Comparison of ENCODE assay signal across 8 cellular contexts in the genomic region with DNA sequence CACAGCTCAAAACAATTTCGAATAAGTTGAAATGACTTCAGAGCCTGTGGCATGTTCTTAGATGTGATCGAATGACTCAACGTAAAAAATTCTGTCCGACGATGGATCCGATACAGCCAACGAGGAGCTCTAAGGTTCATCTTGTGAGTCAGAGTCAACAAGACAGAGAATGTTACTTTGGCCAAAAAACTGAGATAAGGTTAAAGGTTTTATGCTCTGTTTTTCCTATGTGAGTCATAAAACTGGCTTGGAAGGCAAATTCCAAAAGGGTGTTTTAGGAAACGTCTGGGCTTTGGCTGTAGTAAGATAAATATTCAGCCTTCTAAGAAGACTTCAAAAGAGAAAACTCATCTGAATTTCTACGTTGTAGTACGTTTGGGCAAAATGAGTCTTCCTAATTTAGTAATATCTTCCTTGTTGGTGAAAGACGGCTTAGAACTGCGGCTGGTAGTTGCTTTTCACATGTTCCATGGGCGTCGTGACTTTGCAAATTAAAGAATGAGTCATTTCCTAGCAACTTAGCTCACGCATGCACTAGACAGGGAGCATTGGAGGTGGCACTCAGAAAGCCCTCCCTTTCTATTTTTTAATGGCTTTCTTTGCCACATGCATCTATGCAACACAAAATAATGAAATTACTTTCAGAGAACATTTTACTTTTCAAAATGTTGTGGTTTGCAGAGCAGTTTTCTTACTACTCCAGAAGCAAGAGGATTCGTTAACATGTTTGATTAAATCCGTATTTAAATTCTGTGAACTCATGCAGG. TPM values are rescaled to one million over a fixed set of nuclear protein-coding genes. Genes with fewer than 3 reads are reported as not detected.
DNase-seq lines count a peak whose midpoint lies in the region; ATAC-seq, FAIRE-seq and TF ChIP-seq lines count a peak whose summit lies in the region.

No MANE protein-coding gene starts in this region.

- peaks cover 49% of the 10 kb centered on the region for H3K4me1 Mint-ChIP-seq in CD8-positive, alpha-beta T cell (ENCODE audit: low read depth)
- H3K4me1 Mint-ChIP-seq in HFFc6 (ENCODE audit: low read depth): peaks cover 80% of the 10 kb centered on the region

- peak overlapping the region; percentile 12 for H3K27ac Mint-ChIP-seq in CD8-positive, alpha-beta T cell
- H3K27ac Mint-ChIP-seq in HFFc6: peak overlapping the region; percentile 99

- H3K27me3 ChIP-seq in CD8-positive, alpha-beta T cell (ENCODE audit: insufficient read depth, low read length): no peaks in the 10 kb centered on the region

- POLR2A ChIA-PET in CD8-positive, alpha-beta T cell (lab: Charles Lee): no interaction called here

- TF ChIP-seq CTCF in CD8-positive, alpha-beta T cell (IDR thresholded peaks at IDR 0.05): no peak
- TF ChIP-seq CTCF in HFFc6 (IDR thresholded peaks at IDR 0.05): no peak

- ATAC-seq in CD8-positive, alpha-beta T cell: peak; percentile 72

- no peak for TF ChIP-seq POLR2A in H54 (IDR thresholded peaks at IDR 0.05; ENCODE audit: low read depth, low read length)

- peak in 3 of 7 experiments; percentile 17 to 42 (median 20) for DNase-seq in CD8-positive, alpha-beta T cell
- DNase-seq in HFFc6: peak; percentile 99
- DNase-seq in RPMI7951 (ENCODE audit: low read depth): peak; percentile 100
- peak; percentile 100 for DNase-seq in amniotic epithelial cell (ENCODE audit: low read depth)
- peak; percentile 75 for DNase-seq in inferior parietal cortex (ENCODE audit: extremely low spot score)
- peak; percentile 13 to 14 for DNase-seq in stimulated activated CD4-positive, alpha-beta T cell treated with anti-CD3 and anti-CD28 coated beads, Interleukin-1b, Interleukin-23, amount 100 ng/mL, for 1 hour (ENCODE audit: low read depth in 2 of 2)
- DNase-seq in DMS114 treated with DMSO at 0.1 percent for 48 hours (lab: John Stamatoyannopoulos, UW; ENCODE audit: unreplicated experiment): no peak
- no peak for DNase-seq in H54 (ENCODE audit: insufficient read length, low spot score)

- CTCF ChIA-PET in CD8-positive, alpha-beta T cell (lab: Charles Lee): interaction anchor here (0.6 to 0.8 kb wide), 2 partner anchors 24 to 77 kb away, joined by 3 read pairs; a partner anchor contains a TSS

- no peaks in the 10 kb centered on the region for H3K27me3 Mint-ChIP-seq in CD8-positive, alpha-beta T cell (ENCODE audit: low read depth)
- H3K27me3 Mint-ChIP-seq in HFFc6 (ENCODE audit: insufficient read depth): no peaks in the 10 kb centered on the region; the same call in 1 of the 2 replicates

- H3K4me3 Mint-ChIP-seq in CD8-positive, alpha-beta T cell: peak overlapping the region; percentile 1
- H3K4me3 Mint-ChIP-seq in HFFc6: peak overlapping the region; percentile 73

- FAIRE-seq in H54 (lab: Jason Lieb, UNC): no peak

- intact Hi-C loops in CD8-positive, alpha-beta T cell (cut with DNase I, micrococcal nuclease): loop anchor here in 1 of 2 experiments (1.0 kb wide), 1 partner anchor 27 kb away; no protein-coding TSS in a partner anchor

- no peak overlapping the region for H3K4me3 ChIP-seq in CD8-positive, alpha-beta T cell (ENCODE audit: low read depth, low read length)

- H3K9me3 Mint-ChIP-seq in CD8-positive, alpha-beta T cell: no peaks in the 10 kb centered on the region
- H3K9me3 Mint-ChIP-seq in HFFc6: no peaks in the 10 kb centered on the region

- peaks cover 4% of the 10 kb centered on the region for H3K36me3 ChIP-seq in CD8-positive, alpha-beta T cell (ENCODE audit: insufficient read depth, low read length)

- peaks cover 43% of the 10 kb centered on the region for H3K36me3 Mint-ChIP-seq in CD8-positive, alpha-beta T cell
- H3K36me3 Mint-ChIP-seq in HFFc6 (ENCODE audit: low read depth): peaks cover 30% of the 10 kb centered on the region

- H3K4me1 ChIP-seq in CD8-positive, alpha-beta T cell (ENCODE audit: insufficient read depth, low read length): peaks cover 17% of the 10 kb centered on the region

- no peak overlapping the region for H3K27ac ChIP-seq in CD8-positive, alpha-beta T cell (ENCODE audit: low read depth, low read length)

- H3K9me3 ChIP-seq in CD8-positive, alpha-beta T cell (ENCODE audit: low read length): no peaks in the 10 kb centered on the region

RNA-seq across cellular contexts. Expression of a gene that starts 28.2 kb away (rescaled TPM):
- total RNA-seq in CD8-positive, alpha-beta T cell: 10 to 100 TPM; 35.9 to 36.5 TPM
- 100 to 1,000 TPM; 131 to 173 (median 161) TPM for total RNA-seq in HFFc6 (2021; fragmentation: NEBNext Ultra II Directional; extraction: Animal tissue kit (Norgen Biotek cat#: 25700))
- 268 TPM in 2 replicates for total RNA-seq in RPMI7951 (2014; rRNA removed; shearing (Covaris generic))

Comparison
In these comparisons a context has a peak if more than half of its experiments do, and no peak if none do; other contexts are left out.
1. DNase-seq: peak in HFFc6 (single experiment), RPMI7951 (single experiment), amniotic epithelial cell (single experiment), inferior parietal cortex (single experiment) and stimulated activated CD4-positive, alpha-beta T cell treated with anti-CD3 and anti-CD28 coated beads, Interleukin-1b, Interleukin-23, amount 100 ng/mL, for 1 hour (2 of 2); none in DMS114 treated with DMSO at 0.1 percent for 48 hours (single experiment) and H54 (single experiment).